Comparison of ENCODE assay signal across 26 cellular contexts in the genomic region with DNA sequence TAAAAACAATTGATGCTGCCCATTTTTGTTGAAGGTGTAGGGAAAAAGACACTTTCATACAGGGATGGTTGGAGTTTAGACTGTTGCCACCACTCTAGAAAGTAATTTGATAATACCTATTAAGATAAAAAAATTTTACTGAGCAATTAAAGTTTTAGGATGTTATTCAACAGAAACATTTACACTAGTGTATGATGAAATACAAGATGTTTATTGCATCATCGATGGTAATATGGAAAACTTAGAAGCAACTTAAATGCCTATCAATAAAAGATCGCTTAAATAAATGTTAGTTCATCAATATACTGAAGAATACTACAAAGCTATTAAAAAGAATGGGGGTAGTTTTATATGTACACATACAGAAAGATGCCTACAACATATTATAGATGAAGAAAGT. TPM values are rescaled to one million over a fixed set of nuclear protein-coding genes. Genes with fewer than 3 reads are reported as not detected.
"Had no signal": no experiment of that assay in that cellular context is flagged by ENCODE, and none has a peak within 500 bp of the region (broad histone marks: within the 10 kb centered on the region; RNA-seq: fewer than 3 reads in every experiment).

No MANE protein-coding gene starts in this region.

- H3K9ac ChIP-seq: SK-N-SH had no signal

- H3K27ac ChIP-seq: SJCRH30, VCaP had no signal

- H3K36me3 ChIP-seq: SJCRH30 had no signal

- H3K27me3 ChIP-seq: SJCRH30 had no signal

- H3K4me1 ChIP-seq: SJCRH30 had no signal

- DNase-seq: activated CD4-positive, alpha-beta memory T cell treated with anti-CD3 and anti-CD28 coated beads for 36 hours; activated CD4-positive, alpha-beta T cell treated with anti-CD3 and anti-CD28 coated beads, Interleukin-2, amount 10 ng/mL, durations not matched to agents 7 days and 5 days; activated CD4-positive, CD25-positive, alpha-beta regulatory T cell; activated CD8-positive, alpha-beta memory T cell treated with anti-CD3 and anti-CD28 coated beads for 24 hours; activated gamma-delta T cell; activated naive CD4-positive, alpha-beta T cell treated with anti-CD3 and anti-CD28 coated beads, Interleukin-2, amount 10 ng/mL, durations not matched to agents 7 days and 5 days; activated naive CD8-positive, alpha-beta T cell treated with anti-CD3 and anti-CD28 coated beads for 36 hours; activated T-cell treated with anti-CD3 and anti-CD28 coated beads, Interleukin-2, amount 50 U/mL, for 48 hours; cerebellar nuclear complex; MM.1S; NCI-H1105 treated with DMSO at 0.1 percent for 48 hours; NCI-H1436 treated with DMSO at 0.1 percent for 48 hours; NCI-H187; NCI-H2081; NCI-H446; NCI-H524; RPMI8226; SJCRH30; SK-N-SH; T-helper 1 cell had no signal

- H3K9me3 ChIP-seq: SJCRH30, SK-N-SH had no signal

- H3K4me3 ChIP-seq: SJCRH30 had no signal

- ATAC-seq: activated T-helper 17 cell treated with anti-CD3 and anti-CD28 coated beads, Interleukin-2, amount 50 U/mL, for 72 hours; Panc1; Right ventricle myocardium inferior had no signal

- H3K4me2 ChIP-seq: SK-N-SH had no signal

RNA-seq across cellular contexts. Expression of a gene that starts 9.2 kb away (rescaled TPM):
- total RNA-seq: activated CD4-positive, alpha-beta memory T cell treated with anti-CD3 and anti-CD28 coated beads for 36 hours; activated CD4-positive, alpha-beta T cell treated with anti-CD3 and anti-CD28 coated beads, Interleukin-2, amount 10 ng/mL, durations not matched to agents 7 days and 5 days; activated naive CD8-positive, alpha-beta T cell treated with anti-CD3 and anti-CD28 coated beads for 36 hours; OCI-LY7; SJCRH30; T-helper 2 cell treated with Interferon-gamma antibody and Interleukin-4, amounts not matched to agents 100 ng/mL and 5 ng/mL, for 36 hours had no signal
- polyA plus RNA-seq: SK-N-SH had no signal
